ENCODE assay signal across 3 cellular contexts in the genomic region with DNA sequence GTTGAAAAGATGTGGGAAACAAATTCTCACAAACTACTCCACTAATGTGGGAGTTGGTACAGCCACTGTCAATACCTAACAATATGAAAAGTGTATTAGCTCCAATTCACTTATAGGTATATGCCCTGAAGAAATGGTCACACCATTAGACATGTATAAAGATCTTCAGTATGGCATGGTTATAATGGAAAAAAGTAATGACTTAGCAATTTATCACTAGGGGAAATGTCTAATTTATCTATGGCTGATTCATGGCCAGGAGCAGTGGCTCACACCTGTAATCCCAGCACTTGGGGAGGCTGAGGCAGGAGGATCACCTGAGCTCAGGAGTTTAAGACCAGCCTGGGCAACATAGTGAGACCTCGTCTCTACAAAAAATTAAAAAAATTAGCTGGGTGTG.
TF ChIP-seq lines count a peak whose summit lies in the region.

No MANE protein-coding gene starts in this region.

TF ChIP-seq in A549, 52 proteins besides CTCF, POLR2A, EP300 and RAD21:
- TF ChIP-seq BCL3 (IDR thresholded peaks at IDR 0.05) = no peak
- peak; percentile 83 for TF ChIP-seq MAFK (IDR thresholded peaks at IDR 0.05; ENCODE audit: partially characterized antibody)
- TF ChIP-seq, protein P1, sequence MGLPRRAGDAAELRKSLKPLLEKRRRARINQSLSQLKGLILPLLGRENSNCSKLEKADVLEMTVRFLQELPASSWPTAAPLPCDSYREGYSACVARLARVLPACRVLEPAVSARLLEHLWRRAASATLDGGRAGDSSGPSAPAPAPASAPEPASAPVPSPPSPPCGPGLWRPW (IDR thresholded peaks at IDR 0.05) = no peak
- no peak for TF ChIP-seq USF2 (IDR thresholded peaks at IDR 0.05)
- TF ChIP-seq, protein P2, sequence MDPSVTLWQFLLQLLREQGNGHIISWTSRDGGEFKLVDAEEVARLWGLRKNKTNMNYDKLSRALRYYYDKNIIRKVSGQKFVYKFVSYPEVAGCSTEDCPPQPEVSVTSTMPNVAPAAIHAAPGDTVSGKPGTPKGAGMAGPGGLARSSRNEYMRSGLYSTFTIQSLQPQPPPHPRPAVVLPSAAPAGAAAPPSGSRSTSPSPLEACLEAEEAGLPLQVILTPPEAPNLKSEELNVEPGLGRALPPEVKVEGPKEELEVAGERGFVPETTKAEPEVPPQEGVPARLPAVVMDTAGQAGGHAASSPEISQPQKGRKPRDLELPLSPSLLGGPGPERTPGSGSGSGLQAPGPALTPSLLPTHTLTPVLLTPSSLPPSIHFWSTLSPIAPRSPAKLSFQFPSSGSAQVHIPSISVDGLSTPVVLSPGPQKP (IDR thresholded peaks at IDR 0.05; ENCODE audit: low read depth, low read length) = no peak
- no peak for TF ChIP-seq KDM5A (IDR thresholded peaks at IDR 0.05)
- TF ChIP-seq ESRRA (IDR thresholded peaks at IDR 0.05; ENCODE audit: borderline replicate concordance, low read length) = no peak
- no peak for TF ChIP-seq ZSCAN20 (CRISPR knock-in tag; IDR thresholded peaks at IDR 0.05)
TF ChIP-seq in A549: peak in this region for 1.

TF ChIP-seq in GM23338, 12 proteins besides CTCF, POLR2A, EP300 and RAD21:
- no peak for TF ChIP-seq EZH2 (IDR thresholded peaks at IDR 0.05; ENCODE audit: low read depth, unreplicated experiment)
- TF ChIP-seq STAT1 (IDR thresholded peaks at IDR 0.05; ENCODE audit: unreplicated experiment) = no peak
- peak; percentile 13; the same call in 1 of the 2 replicates for TF ChIP-seq POLR2AphosphoS5 (IDR thresholded peaks at IDR 0.05; ENCODE audit: low read depth)

TF ChIP-seq in K562, 482 proteins besides CTCF, POLR2A, EP300 and RAD21:
- TF ChIP-seq ZNF316 (IDR thresholded peaks at IDR 0.05) (peak; percentile 75; the same call in 1 of the 2 replicates), C11orf30 (IDR thresholded peaks at IDR 0.05; ENCODE audit: low read depth) (peak; percentile 72; the same call in 1 of the 2 replicates), MAFG (tag; conservative IDR thresholded peaks at IDR 0.05) (peak; percentile 23; the same call in 1 of the 2 replicates), MYNN (IDR thresholded peaks at IDR 0.05) (no peak), MYNN (CRISPR knock-in tag; IDR thresholded peaks at IDR 0.05) (no peak)
